8 cellular contexts compared by ENCODE assay signal in the genomic region with DNA sequence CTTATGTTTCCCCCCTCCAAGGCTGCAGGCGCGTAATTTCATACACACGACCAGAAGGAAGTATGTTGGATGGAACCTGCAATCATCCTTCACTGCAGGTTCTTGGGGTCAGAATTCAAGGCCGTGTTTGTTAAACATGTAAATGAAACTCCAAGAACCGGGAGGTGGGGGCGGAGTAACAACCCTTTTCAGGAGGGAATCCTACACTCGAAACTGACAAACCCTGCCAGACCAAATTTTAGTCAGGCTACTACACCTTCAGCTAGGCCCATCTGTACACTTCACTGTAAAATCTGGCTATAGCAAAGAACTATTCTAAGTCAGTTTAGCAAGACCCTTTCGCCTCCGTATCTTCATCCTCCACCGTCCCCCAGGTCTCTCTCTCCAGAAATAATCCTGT. TPM values are rescaled to one million over a fixed set of nuclear protein-coding genes. Genes with fewer than 3 reads are reported as not detected.
DNase-seq lines count a peak whose midpoint lies in the region; ATAC-seq and TF ChIP-seq lines count a peak whose summit lies in the region.

No MANE protein-coding gene starts in this region.

- H3K36me3 Mint-ChIP-seq in natural killer cell = no peaks in the 10 kb centered on the region

- H3K27me3 Mint-ChIP-seq in natural killer cell (ENCODE audit: low read depth in 2 of 2) = no peaks in the 10 kb centered on the region

- peaks cover 9 to 20% of the 10 kb centered on the region in 2 donors for H3K4me1 Mint-ChIP-seq in natural killer cell

- in situ Hi-C loops in KBM-7 (cut with MboI; ENCODE audit: low pct_unique_long_range_greater_than_20kb, low sequenced_read_pairs) = no loop called here

- intact Hi-C loops in natural killer cell (cut with micrococcal nuclease) = loop anchor here (5.0 kb wide), 1 partner anchor 251 kb away; the partner anchor contains the start of genes ZNF569 and ZNF570

- ATAC-seq in natural killer cell (no peak), HG03571 (IDR thresholded peaks at IDR 0.05; ENCODE audit: unreplicated experiment) (no peak)

- no peaks in the 10 kb centered on the region for H3K36me3 ChIP-seq in BJ (ENCODE audit: control insufficient read depth, insufficient read depth, low read length)

- POLR2A ChIA-PET in BJ (lab: Charles Lee) = no interaction called here

- H3K4me3 ChIP-seq in BJ (ENCODE audit: low read depth, low read length) = peak overlapping the region; percentile 72

- H3K27ac Mint-ChIP-seq in natural killer cell = peak overlapping the region; percentile 79 to 86

- CTCF ChIA-PET in BJ (lab: Yijun Ruan, JAX) = no interaction called here

- no peaks in the 10 kb centered on the region for H3K9me3 Mint-ChIP-seq in natural killer cell

- DNase-seq in BJ (ENCODE audit: low read depth) (no peak), KBM-7 (peak; percentile 5), cerebellum (ENCODE audit: low spot score) (peak; percentile 6), natural killer cell (no peak), GM10266 (ENCODE audit: extremely low spot score) (no peak), GF-D8 (lab: John Stamatoyannopoulos, UW) (no peak), Kasumi-1 (lab: John Stamatoyannopoulos, UW) (no peak)

- no peak for TF ChIP-seq CTCF in BJ (IDR thresholded peaks at IDR 0.05; ENCODE audit: insufficient read depth, low read depth, low read length)
- TF ChIP-seq CTCF in natural killer cell (IDR thresholded peaks at IDR 0.05) = no peak
- no peak for TF ChIP-seq CTCF in GM10266 (IDR thresholded peaks at IDR 0.05; ENCODE audit: control insufficient read depth, insufficient read depth, low read depth, missing control alignments)

- peak overlapping the region; percentile 88 for H3K4me3 Mint-ChIP-seq in natural killer cell

- no peaks in the 10 kb centered on the region for H3K27me3 ChIP-seq in BJ (ENCODE audit: control insufficient read depth, insufficient read depth, low read length)

RNA-seq across cellular contexts. Expression of gene ZNF607, which starts 1.2 kb away (rescaled TPM):
- 1.7 and 2.1 TPM in 2 replicates for polyA plus RNA-seq in BJ (2011; rRNA removed)
- polyA minus RNA-seq in BJ (2011; rRNA and poly(A)+ RNA removed) = 2.4 and 2.8 TPM in 2 replicates
- total RNA-seq in cerebellum = 17.6 TPM
- total RNA-seq in natural killer cell = 1 to 10 TPM; 4.6 to 5.1 (median 4.8) TPM

Comparison
In these comparisons a context has a peak if more than half of its experiments do, and no peak if none do; other contexts are left out.
1. DNase-seq: peak in KBM-7 (single experiment) and cerebellum (single experiment); none in BJ (single experiment), natural killer cell (single experiment), GM10266 (single experiment), GF-D8 (single experiment) and Kasumi-1 (0 of 2).